Comparison of ENCODE assay signal across 8 cellular contexts in the genomic region with DNA sequence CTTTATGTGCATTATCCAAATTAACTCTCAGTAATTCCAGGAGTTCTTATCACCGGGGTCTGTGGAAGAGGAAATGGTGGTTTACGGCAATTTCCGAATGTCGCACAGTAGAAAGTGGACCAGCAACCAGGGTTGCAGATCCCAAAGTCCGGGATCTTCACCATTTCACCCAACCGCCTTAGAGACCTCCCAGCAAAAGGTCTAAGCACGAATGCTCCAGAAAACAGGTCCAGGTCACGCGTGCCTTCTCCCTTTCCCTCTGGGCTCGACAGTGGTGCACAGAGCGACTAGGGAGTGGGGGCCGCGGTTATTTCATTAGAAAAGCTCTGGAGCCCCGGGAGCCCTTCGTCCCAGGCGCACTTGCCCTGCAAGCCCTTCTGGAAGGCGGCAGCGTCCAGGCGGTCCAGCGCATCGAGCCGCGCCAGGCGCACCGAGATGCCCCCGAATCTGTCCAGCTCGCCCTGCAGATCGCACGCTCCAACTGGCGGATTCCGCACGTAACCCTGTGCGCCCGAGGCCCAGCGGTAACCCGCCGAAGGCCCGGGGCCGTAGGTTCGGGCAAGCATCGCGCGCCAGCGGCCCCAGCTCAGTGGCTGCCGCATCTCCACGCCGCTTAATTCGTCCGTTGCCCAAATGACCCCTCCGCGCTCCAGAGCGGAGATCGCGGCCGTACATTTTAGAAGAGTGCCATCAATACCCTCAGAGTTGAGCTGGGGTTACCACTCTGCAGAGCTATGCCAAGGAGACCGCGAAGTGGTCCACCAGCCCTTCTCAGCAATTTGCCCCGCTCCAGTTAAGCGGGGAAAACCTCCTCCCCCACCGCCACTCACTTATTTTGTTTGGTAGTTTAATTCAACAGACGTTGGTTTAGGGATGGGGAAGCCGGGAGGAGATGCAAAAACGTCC. TPM values are rescaled to one million over a fixed set of nuclear protein-coding genes. Genes with fewer than 3 reads are reported as not detected.
DNase-seq lines count a peak whose midpoint lies in the region; ATAC-seq and TF ChIP-seq lines count a peak whose summit lies in the region.

A gene with protein sequence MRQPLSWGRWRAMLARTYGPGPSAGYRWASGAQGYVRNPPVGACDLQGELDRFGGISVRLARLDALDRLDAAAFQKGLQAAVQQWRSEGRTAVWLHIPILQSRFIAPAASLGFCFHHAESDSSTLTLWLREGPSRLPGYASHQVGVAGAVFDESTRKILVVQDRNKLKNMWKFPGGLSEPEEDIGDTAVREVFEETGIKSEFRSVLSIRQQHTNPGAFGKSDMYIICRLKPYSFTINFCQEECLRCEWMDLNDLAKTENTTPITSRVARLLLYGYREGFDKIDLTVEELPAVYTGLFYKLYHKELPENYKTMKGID (minus strand): TSS at position 627 of the 906 bp plus-strand sequence. CDS start 25 bp downstream, at position 602.

- no peaks in the 10 kb centered on the region for H3K27me3 Mint-ChIP-seq in IgD-negative memory B cell
- H3K27me3 Mint-ChIP-seq in activated naive CD8-positive, alpha-beta T cell treated with anti-CD3 and anti-CD28 coated beads, Interleukin-2, amount 10 ng/mL, durations not matched to agents 7 days and 5 days, result no peaks in the 10 kb centered on the region

- 0% methylated on average over 53 to 63 of the region's 63 CpGs for WGBS in ovary, 3 donors
- under 1% methylated on average over 63 of the region's 63 CpGs for WGBS in urinary bladder

- POLR2A ChIA-PET in activated naive CD8-positive, alpha-beta T cell treated with anti-CD3 and anti-CD28 coated beads, Interleukin-2, amount 10 ng/mL, durations not matched to agents 7 days and 5 days (lab: Charles Lee), result interaction anchor here (0.5 to 2.2 kb wide), 2 partner anchors 190 to 430 kb away, joined by 4 to 15 read pairs; a partner anchor contains a TSS

- H3K9me3 ChIP-seq in ES-I3 (ENCODE audit: control insufficient read depth, insufficient read depth, low read length) (no peaks in the 10 kb centered on the region), SJCRH30 (replicated peaks) (no peaks in the 10 kb centered on the region), ovary (no peaks in the 10 kb centered on the region)

- no peaks in the 10 kb centered on the region for H3K9me3 Mint-ChIP-seq in IgD-negative memory B cell
- H3K9me3 Mint-ChIP-seq in activated naive CD8-positive, alpha-beta T cell treated with anti-CD3 and anti-CD28 coated beads, Interleukin-2, amount 10 ng/mL, durations not matched to agents 7 days and 5 days, result no peaks in the 10 kb centered on the region

- H3K4me3 ChIP-seq in SJCRH30, result peak within 1 kb of the TSS; percentile 84
- peak within 1 kb of the TSS; percentile 92 for H3K4me3 ChIP-seq in ovary
- H3K4me3 ChIP-seq in urinary bladder (ENCODE audit: low read depth, low read length), result peak within 1 kb of the TSS; percentile 83

- H3K27me3 ChIP-seq in SJCRH30 (no peaks in the 10 kb centered on the region), ovary (no peaks in the 10 kb centered on the region)

- peak within 1 kb of the TSS in 3 of 4 donors; percentile 99 to 100 (median 99) for H3K4me3 Mint-ChIP-seq in IgD-negative memory B cell
- H3K4me3 Mint-ChIP-seq in activated naive CD8-positive, alpha-beta T cell treated with anti-CD3 and anti-CD28 coated beads, Interleukin-2, amount 10 ng/mL, durations not matched to agents 7 days and 5 days, result no peak within 1 kb of the TSS

- no peak for TF ChIP-seq CTCF in ovary (IDR thresholded peaks at IDR 0.05)

- H3K27ac Mint-ChIP-seq in IgD-negative memory B cell, result peak within 1 kb of the TSS; percentile 85 to 96 (median 86)
- peak within 1 kb of the TSS; percentile 98 for H3K27ac Mint-ChIP-seq in activated naive CD8-positive, alpha-beta T cell treated with anti-CD3 and anti-CD28 coated beads, Interleukin-2, amount 10 ng/mL, durations not matched to agents 7 days and 5 days

- H3K36me3 ChIP-seq in ES-I3 (ENCODE audit: insufficient read depth, low read length) (no peaks in the 10 kb centered on the region), SJCRH30 (no peaks in the 10 kb centered on the region), ovary (no peaks in the 10 kb centered on the region), urinary bladder (ENCODE audit: insufficient read depth) (no peaks in the 10 kb centered on the region)

- DNase-seq in SJCRH30 (peak; percentile 78 to 83), Right ventricle myocardium superior (peak; percentile 85), ovary (peak; percentile 46 to 76 (median 52))
- DNase-seq in activated naive CD8-positive, alpha-beta T cell treated with anti-CD3 and anti-CD28 coated beads, Interleukin-2, amount 10 ng/mL, durations not matched to agents 7 days and 5 days, result peak; percentile 70

- H3K9ac ChIP-seq in ES-I3 (ENCODE audit: low read depth, low read length), result peak within 1 kb of the TSS; percentile 91

- H3K36me3 Mint-ChIP-seq in IgD-negative memory B cell, result no peaks in the 10 kb centered on the region
- no peaks in the 10 kb centered on the region for H3K36me3 Mint-ChIP-seq in activated naive CD8-positive, alpha-beta T cell treated with anti-CD3 and anti-CD28 coated beads, Interleukin-2, amount 10 ng/mL, durations not matched to agents 7 days and 5 days

- peaks cover 3 to 10% (median 8%) of the 10 kb centered on the region in 3 donors for H3K4me1 Mint-ChIP-seq in IgD-negative memory B cell
- H3K4me1 Mint-ChIP-seq in activated naive CD8-positive, alpha-beta T cell treated with anti-CD3 and anti-CD28 coated beads, Interleukin-2, amount 10 ng/mL, durations not matched to agents 7 days and 5 days, result peaks cover 18% of the 10 kb centered on the region

- no peak for TF ChIP-seq EP300 in ovary (IDR thresholded peaks at IDR 0.05)

- ATAC-seq in GM21723 (IDR thresholded peaks at IDR 0.05; ENCODE audit: unreplicated experiment) (peak; percentile 75), Right ventricle myocardium superior (ENCODE audit: poor library complexity) (peak; percentile 96)
- ATAC-seq in activated naive CD8-positive, alpha-beta T cell treated with anti-CD3 and anti-CD28 coated beads, Interleukin-2, amount 10 ng/mL, durations not matched to agents 7 days and 5 days (ENCODE audit: low read depth), result peak; percentile 43

- H3K27ac ChIP-seq in SJCRH30 (peak within 1 kb of the TSS; percentile 84), ovary (peak within 1 kb of the TSS; percentile 28 to 31), urinary bladder (ENCODE audit: low read depth) (peak within 1 kb of the TSS; percentile 14)

- intact Hi-C loops in Right ventricle myocardium superior (cut with DNase I) (loop anchor here (10.0 kb wide), 1 partner anchor 317 kb away; no protein-coding TSS in a partner anchor), ovary (cut with DNase I) (loop anchor here in 3 of 4 donors (5.0 to 10.0 kb wide), 3 partner anchors 95 to 167 kb away; a partner anchor contains a TSS)

- H3K4me1 ChIP-seq in ES-I3 (ENCODE audit: insufficient read depth, low read length) (peaks cover 8% of the 10 kb centered on the region), SJCRH30 (0 out of 2 replicates have a peak, but pooled peaks cover 3% of the 10 kb centered on the region), ovary (ENCODE audit: insufficient read depth) (peaks cover 8% of the 10 kb centered on the region), urinary bladder (ENCODE audit: insufficient read depth) (no peaks in the 10 kb centered on the region)

- TF ChIP-seq POLR2A in ovary (IDR thresholded peaks at IDR 0.05), result no peak

RNA-seq across cellular contexts. Expression of the gene that starts here (rescaled TPM):
- polyA plus RNA-seq in IgD-negative memory B cell (2.6 TPM), ovary (1 to 10 TPM; 4.6 to 8.1 TPM), urinary bladder (5.6 TPM)
- 9.3 and 11.1 TPM in 2 replicates for total RNA-seq in SJCRH30 (2014; rRNA removed; shearing (Covaris generic))
- total RNA-seq in activated naive CD8-positive, alpha-beta T cell treated with anti-CD3 and anti-CD28 coated beads, Interleukin-2, amount 10 ng/mL, durations not matched to agents 7 days and 5 days, result 10 to 100 TPM in 1 of 2 experiments, 1 to 10 TPM in 1; 9.6 to 13.3 TPM
- total RNA-seq in Right ventricle myocardium superior (16.1 TPM), ovary (1 to 10 TPM; 4.7 to 7.5 (median 5.7) TPM), urinary bladder (12.1 TPM)

Comparison
In these comparisons a context has a peak if more than half of its experiments do, and no peak if none do; other contexts are left out.
1. Peak in every context shown above with its lines: DNase-seq, ATAC-seq, H3K4me3 ChIP-seq and H3K27ac ChIP-seq.
2. ATAC-seq: peak in every context shown above with its lines; median percentile 96 in Right ventricle myocardium superior; 75 in GM21723; 43 in activated naive CD8-positive, alpha-beta T cell treated with anti-CD3 and anti-CD28 coated beads, Interleukin-2, amount 10 ng/mL, durations not matched to agents 7 days and 5 days.
3. H3K27ac ChIP-seq: peak in every context shown above with its lines; median percentile 84 in SJCRH30; 30 in ovary; 14 in urinary bladder.